22 cellular contexts compared by ENCODE assay signal in genomic region chr20:58011106-58011946, GRCh38.
DNase-seq lines count a peak whose midpoint lies in the region; ATAC-seq, FAIRE-seq and TF ChIP-seq lines count a peak whose summit lies in the region.
"Had no signal": no experiment of that assay in that cellular context is flagged by ENCODE, and none has a peak within 500 bp of the region (broad histone marks: within the 10 kb centered on the region; RNA-seq: fewer than 3 reads in every experiment).

No MANE protein-coding gene starts in this region.

- H3K27ac ChIP-seq in heart right ventricle (no peak overlapping the region), endodermal cell (ENCODE audit: low read depth, low read length) (no peak overlapping the region), pancreas (peak overlapping the region in 3 of 4 donors; percentile 53 to 72 (median 66)), GM23248 (no peak overlapping the region)
- H3K27ac ChIP-seq: BLaER1, PC-9 had no signal

- no peaks in the 10 kb centered on the region for H3K9me3 Mint-ChIP-seq in endodermal cell
- H3K9me3 Mint-ChIP-seq in naive thymus-derived CD8-positive, alpha-beta T cell: no peaks in the 10 kb centered on the region

- POLR2A ChIA-PET in naive thymus-derived CD8-positive, alpha-beta T cell (lab: Charles Lee): no interaction called here

- no peak for ATAC-seq in heart right ventricle
- ATAC-seq in pancreas: no peak
- no peak for ATAC-seq in HG02981 (IDR thresholded peaks at IDR 0.05; ENCODE audit: unreplicated experiment)
- no peak for ATAC-seq in naive thymus-derived CD8-positive, alpha-beta T cell

- H4K20me1 ChIP-seq in GM23248 (ENCODE audit: insufficient read depth): no peaks in the 10 kb centered on the region
- H4K20me1 ChIP-seq: BLaER1 had no signal

- no peak for FAIRE-seq in pancreas (lab: Jason Lieb, UNC)
- FAIRE-seq: D721Med had no signal

- no peaks in the 10 kb centered on the region for H3K27me3 Mint-ChIP-seq in endodermal cell (ENCODE audit: insufficient read depth)
- H3K27me3 Mint-ChIP-seq in naive thymus-derived CD8-positive, alpha-beta T cell: peaks cover 5 to 48% (median 12%) of the 10 kb centered on the region in 5 donors

- no peak overlapping the region for H3K9ac ChIP-seq in endodermal cell (ENCODE audit: extremely low read depth, low read length, poor library complexity, severe bottlenecking)
- H3K9ac ChIP-seq in GM23248: no peak overlapping the region
- H3K9ac ChIP-seq: BLaER1 had no signal

- H3K4me2 ChIP-seq in GM23248 (ENCODE audit: unreplicated experiment): no peak overlapping the region
- H3K4me2 ChIP-seq: BLaER1, PC-9 had no signal

- peaks cover 0 to 4% (median 0%) of the 10 kb centered on the region in 9 donors for H3K4me1 ChIP-seq in heart right ventricle
- H3K4me1 ChIP-seq in endodermal cell (ENCODE audit: control insufficient read depth, insufficient read depth, low read length): no peaks in the 10 kb centered on the region
- no peaks in the 10 kb centered on the region for H3K4me1 ChIP-seq in pancreas
- H3K4me1 ChIP-seq in GM23248 (ENCODE audit: insufficient read depth): peaks cover 2% of the 10 kb centered on the region

- intact Hi-C loops in cardiac septum (cut with DNase I): no loop called here
- intact Hi-C loops in heart right ventricle (cut with DNase I): no loop called here
- intact Hi-C loops in pancreas (cut with DNase I): no loop called here

- peaks cover 0 to 13% (median 0%) of the 10 kb centered on the region in 7 donors for H3K27me3 ChIP-seq in heart right ventricle
- H3K27me3 ChIP-seq in endodermal cell (ENCODE audit: control insufficient read depth, insufficient read depth, low read length, poor library complexity, severe bottlenecking): no peaks in the 10 kb centered on the region
- no peaks in the 10 kb centered on the region for H3K27me3 ChIP-seq in pancreas
- H3K27me3 ChIP-seq in GM23248 (replicated peaks; ENCODE audit: insufficient read depth): no peaks in the 10 kb centered on the region
- H3K27me3 ChIP-seq: BLaER1, MG63 had no signal

- peak; percentile 63 for DNase-seq in cardiac septum (ENCODE audit: low spot score)
- no peak for DNase-seq in heart right ventricle
- peak; percentile 30 for DNase-seq in endodermal cell
- DNase-seq in pancreas: no peak
- DNase-seq in GM23248: no peak
- no peak for DNase-seq in T-helper 9 cell
- DNase-seq in naive thymus-derived CD8-positive, alpha-beta T cell: no peak
- DNase-seq: CD4-positive, CD25-positive, alpha-beta regulatory T cell; H7; KBM-7; MG63; NCI-H1105 treated with DMSO at 0.1 percent for 48 hours; NCI-H146; NCI-H1930; NCI-H2107; NCI-H524; NCI-H748 treated with DMSO at 0.1 percent for 48 hours; PC-9; Right ventricle myocardium superior had no signal

- no peak overlapping the region for H3K4me3 Mint-ChIP-seq in endodermal cell
- H3K4me3 Mint-ChIP-seq in naive thymus-derived CD8-positive, alpha-beta T cell: no peak overlapping the region
- H3K4me3 Mint-ChIP-seq: CD4-positive, CD25-positive, alpha-beta regulatory T cell had no signal

- H3K79me2 ChIP-seq in GM23248 (ENCODE audit: insufficient read depth): no peaks in the 10 kb centered on the region

- no peaks in the 10 kb centered on the region for H3K36me3 ChIP-seq in heart right ventricle
- no peaks in the 10 kb centered on the region for H3K36me3 ChIP-seq in endodermal cell (ENCODE audit: control insufficient read depth, insufficient read depth, low read length)
- no peaks in the 10 kb centered on the region for H3K36me3 ChIP-seq in pancreas
- H3K36me3 ChIP-seq in GM23248 (ENCODE audit: low read depth): no peaks in the 10 kb centered on the region
- H3K36me3 ChIP-seq: BLaER1, MG63 had no signal

- H3K9me3 ChIP-seq in heart right ventricle (peaks cover 0 to 8% (median 0%) of the 10 kb centered on the region in 11 donors), endodermal cell (ENCODE audit: control insufficient read depth, low read length) (peaks cover 6% of the 10 kb centered on the region), pancreas (no peaks in the 10 kb centered on the region), GM23248 (ENCODE audit: low read depth) (no peaks in the 10 kb centered on the region)
- H3K9me3 ChIP-seq: BLaER1, MG63 had no signal

- no peaks in the 10 kb centered on the region for H3K9me2 ChIP-seq in GM23248 (ENCODE audit: insufficient read depth)

- 82 to 91% methylated on average over 14 of the region's 14 CpGs for WGBS in heart right ventricle, 2 donors
- WGBS in endodermal cell (ENCODE audit: insufficient coverage in 1 of 2, insufficient read length in 1 of 2), 2 experiments: 88% methylated on average over 8 to 14 of the region's 14 CpGs
- WGBS in pancreas, 2 donors: 61 to 71% methylated on average over 14 of the region's 14 CpGs
- WGBS in GM23248 (ENCODE audit: low coverage in 1 of 2, low lambda C conversion rate in 2 of 2, missing lambda C conversion rate in 2 of 2), 2 experiments: 85 to 89% methylated on average over 13 to 14 of the region's 14 CpGs

- no peaks in the 10 kb centered on the region for H3K36me3 Mint-ChIP-seq in endodermal cell (ENCODE audit: low read depth)
- no peaks in the 10 kb centered on the region for H3K36me3 Mint-ChIP-seq in naive thymus-derived CD8-positive, alpha-beta T cell
- H3K36me3 Mint-ChIP-seq: CD4-positive, CD25-positive, alpha-beta regulatory T cell had no signal

- in situ Hi-C loops in GM23248 (cut with MboI): no loop called here

- TF ChIP-seq CTCF in heart right ventricle (IDR thresholded peaks at IDR 0.05): no peak
- TF ChIP-seq CTCF in endodermal cell (conservative IDR thresholded peaks at IDR 0.05): no peak
- TF ChIP-seq CTCF in pancreas (IDR thresholded peaks at IDR 0.05): no peak

- H3K4me3 ChIP-seq in heart right ventricle: no peak overlapping the region
- H3K4me3 ChIP-seq in endodermal cell (ENCODE audit: low read length): no peak overlapping the region
- no peak overlapping the region for H3K4me3 ChIP-seq in pancreas
- H3K4me3 ChIP-seq in GM23248: no peak overlapping the region
- H3K4me3 ChIP-seq: BLaER1, MG63, PC-9 had no signal

- no peak overlapping the region for H3K27ac Mint-ChIP-seq in endodermal cell
- H3K27ac Mint-ChIP-seq in naive thymus-derived CD8-positive, alpha-beta T cell: peak overlapping the region in 1 of 10 donors; percentile 31
- H3K27ac Mint-ChIP-seq: CD4-positive, CD25-positive, alpha-beta regulatory T cell had no signal

- peaks cover 1% of the 10 kb centered on the region; the same call in 1 of the 2 replicates for H3F3A ChIP-seq in GM23248 (ENCODE audit: insufficient read depth)

- no peak overlapping the region for H2AFZ ChIP-seq in GM23248
- H2AFZ ChIP-seq: PC-9 had no signal

- H3K4me1 Mint-ChIP-seq in endodermal cell: no peaks in the 10 kb centered on the region
- peaks cover 9 to 12% (median 10%) of the 10 kb centered on the region in 4 donors for H3K4me1 Mint-ChIP-seq in naive thymus-derived CD8-positive, alpha-beta T cell

Comparison
In these comparisons a context has a peak if more than half of its experiments do, and no peak if none do; other contexts are left out.
1. DNase-seq: peak in cardiac septum (single experiment) and endodermal cell (single experiment); none in heart right ventricle (0 of 2), pancreas (0 of 6), GM23248 (single experiment), T-helper 9 cell (single experiment) and naive thymus-derived CD8-positive, alpha-beta T cell (0 of 10).
2. H3K27ac ChIP-seq: peak in pancreas (3 of 4); none in heart right ventricle (0 of 10), endodermal cell (single experiment) and GM23248 (single experiment).